Comparison of ENCODE assay signal across 1 cellular context in the genomic region with DNA sequence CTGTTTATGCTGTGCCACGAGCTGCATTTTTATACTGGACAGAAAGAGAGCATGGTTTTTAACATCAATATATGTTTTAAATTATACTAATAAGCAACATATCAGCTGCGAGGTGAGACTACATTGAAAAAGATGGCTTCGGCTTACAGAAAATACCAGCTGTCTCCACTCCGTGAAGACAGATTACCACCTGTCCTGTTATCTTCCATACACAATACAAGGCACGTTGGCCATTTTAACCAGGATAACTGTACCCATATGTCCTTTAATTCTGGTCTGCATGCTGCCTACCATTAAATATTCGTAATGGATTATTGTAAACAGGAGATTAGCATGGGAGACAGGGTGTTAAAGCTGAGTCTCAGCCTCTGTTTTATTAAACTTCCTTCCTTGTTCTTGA.
TF ChIP-seq lines count a peak whose summit lies in the region.

No MANE protein-coding gene starts in this region.

TF ChIP-seq in SK-N-SH, 30 proteins besides CTCF, POLR2A, EP300 and RAD21:
- TF ChIP-seq, protein P1, sequence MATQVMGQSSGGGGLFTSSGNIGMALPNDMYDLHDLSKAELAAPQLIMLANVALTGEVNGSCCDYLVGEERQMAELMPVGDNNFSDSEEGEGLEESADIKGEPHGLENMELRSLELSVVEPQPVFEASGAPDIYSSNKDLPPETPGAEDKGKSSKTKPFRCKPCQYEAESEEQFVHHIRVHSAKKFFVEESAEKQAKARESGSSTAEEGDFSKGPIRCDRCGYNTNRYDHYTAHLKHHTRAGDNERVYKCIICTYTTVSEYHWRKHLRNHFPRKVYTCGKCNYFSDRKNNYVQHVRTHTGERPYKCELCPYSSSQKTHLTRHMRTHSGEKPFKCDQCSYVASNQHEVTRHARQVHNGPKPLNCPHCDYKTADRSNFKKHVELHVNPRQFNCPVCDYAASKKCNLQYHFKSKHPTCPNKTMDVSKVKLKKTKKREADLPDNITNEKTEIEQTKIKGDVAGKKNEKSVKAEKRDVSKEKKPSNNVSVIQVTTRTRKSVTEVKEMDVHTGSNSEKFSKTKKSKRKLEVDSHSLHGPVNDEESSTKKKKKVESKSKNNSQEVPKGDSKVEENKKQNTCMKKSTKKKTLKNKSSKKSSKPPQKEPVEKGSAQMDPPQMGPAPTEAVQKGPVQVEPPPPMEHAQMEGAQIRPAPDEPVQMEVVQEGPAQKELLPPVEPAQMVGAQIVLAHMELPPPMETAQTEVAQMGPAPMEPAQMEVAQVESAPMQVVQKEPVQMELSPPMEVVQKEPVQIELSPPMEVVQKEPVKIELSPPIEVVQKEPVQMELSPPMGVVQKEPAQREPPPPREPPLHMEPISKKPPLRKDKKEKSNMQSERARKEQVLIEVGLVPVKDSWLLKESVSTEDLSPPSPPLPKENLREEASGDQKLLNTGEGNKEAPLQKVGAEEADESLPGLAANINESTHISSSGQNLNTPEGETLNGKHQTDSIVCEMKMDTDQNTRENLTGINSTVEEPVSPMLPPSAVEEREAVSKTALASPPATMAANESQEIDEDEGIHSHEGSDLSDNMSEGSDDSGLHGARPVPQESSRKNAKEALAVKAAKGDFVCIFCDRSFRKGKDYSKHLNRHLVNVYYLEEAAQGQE (IDR thresholded peaks at IDR 0.05; ENCODE audit: low read depth, low read length): no peak
- TF ChIP-seq, protein P2, sequence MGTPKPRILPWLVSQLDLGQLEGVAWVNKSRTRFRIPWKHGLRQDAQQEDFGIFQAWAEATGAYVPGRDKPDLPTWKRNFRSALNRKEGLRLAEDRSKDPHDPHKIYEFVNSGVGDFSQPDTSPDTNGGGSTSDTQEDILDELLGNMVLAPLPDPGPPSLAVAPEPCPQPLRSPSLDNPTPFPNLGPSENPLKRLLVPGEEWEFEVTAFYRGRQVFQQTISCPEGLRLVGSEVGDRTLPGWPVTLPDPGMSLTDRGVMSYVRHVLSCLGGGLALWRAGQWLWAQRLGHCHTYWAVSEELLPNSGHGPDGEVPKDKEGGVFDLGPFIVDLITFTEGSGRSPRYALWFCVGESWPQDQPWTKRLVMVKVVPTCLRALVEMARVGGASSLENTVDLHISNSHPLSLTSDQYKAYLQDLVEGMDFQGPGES (IDR thresholded peaks at IDR 0.05; ENCODE audit: low read depth, low read length): no peak
- no peak for TF ChIP-seq NRF1 (IDR thresholded peaks at IDR 0.05; ENCODE audit: low read depth, low read length)
- no peak for TF ChIP-seq TCF12 (IDR thresholded peaks at IDR 0.05)
- TF ChIP-seq FOSL2 (IDR thresholded peaks at IDR 0.05; ENCODE audit: borderline replicate concordance, low read depth): no peak
- TF ChIP-seq TAF1 (IDR thresholded peaks at IDR 0.05; ENCODE audit: borderline replicate concordance, low read depth, low read length): no peak
- no peak for TF ChIP-seq RFX5 (IDR thresholded peaks at IDR 0.05; ENCODE audit: low read length)
- no peak for TF ChIP-seq FOXM1 (IDR thresholded peaks at IDR 0.05; ENCODE audit: low read depth)
- no peak for TF ChIP-seq EZH2phosphoT487 (IDR thresholded peaks at IDR 0.05; ENCODE audit: borderline replicate concordance, low read depth)
- TF ChIP-seq, protein P3, sequence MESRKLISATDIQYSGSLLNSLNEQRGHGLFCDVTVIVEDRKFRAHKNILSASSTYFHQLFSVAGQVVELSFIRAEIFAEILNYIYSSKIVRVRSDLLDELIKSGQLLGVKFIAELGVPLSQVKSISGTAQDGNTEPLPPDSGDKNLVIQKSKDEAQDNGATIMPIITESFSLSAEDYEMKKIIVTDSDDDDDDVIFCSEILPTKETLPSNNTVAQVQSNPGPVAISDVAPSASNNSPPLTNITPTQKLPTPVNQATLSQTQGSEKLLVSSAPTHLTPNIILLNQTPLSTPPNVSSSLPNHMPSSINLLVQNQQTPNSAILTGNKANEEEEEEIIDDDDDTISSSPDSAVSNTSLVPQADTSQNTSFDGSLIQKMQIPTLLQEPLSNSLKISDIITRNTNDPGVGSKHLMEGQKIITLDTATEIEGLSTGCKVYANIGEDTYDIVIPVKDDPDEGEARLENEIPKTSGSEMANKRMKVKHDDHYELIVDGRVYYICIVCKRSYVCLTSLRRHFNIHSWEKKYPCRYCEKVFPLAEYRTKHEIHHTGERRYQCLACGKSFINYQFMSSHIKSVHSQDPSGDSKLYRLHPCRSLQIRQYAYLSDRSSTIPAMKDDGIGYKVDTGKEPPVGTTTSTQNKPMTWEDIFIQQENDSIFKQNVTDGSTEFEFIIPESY (IDR thresholded peaks at IDR 0.05; ENCODE audit: borderline replicate concordance, low read depth): no peak
- no peak for TF ChIP-seq TEAD4 (IDR thresholded peaks at IDR 0.05; ENCODE audit: borderline replicate concordance, insufficient read depth)
- TF ChIP-seq MEF2A (IDR thresholded peaks at IDR 0.05; ENCODE audit: borderline replicate concordance, low read depth): no peak
- no peak for TF ChIP-seq MXI1 (IDR thresholded peaks at IDR 0.05; ENCODE audit: low read depth, low read length)
- no peak for TF ChIP-seq GATA2 (CRISPR knock-in tag; IDR thresholded peaks at IDR 0.05)
- no peak for TF ChIP-seq YY1 (IDR thresholded peaks at IDR 0.05; ENCODE audit: low read depth)
- TF ChIP-seq, protein P4, sequence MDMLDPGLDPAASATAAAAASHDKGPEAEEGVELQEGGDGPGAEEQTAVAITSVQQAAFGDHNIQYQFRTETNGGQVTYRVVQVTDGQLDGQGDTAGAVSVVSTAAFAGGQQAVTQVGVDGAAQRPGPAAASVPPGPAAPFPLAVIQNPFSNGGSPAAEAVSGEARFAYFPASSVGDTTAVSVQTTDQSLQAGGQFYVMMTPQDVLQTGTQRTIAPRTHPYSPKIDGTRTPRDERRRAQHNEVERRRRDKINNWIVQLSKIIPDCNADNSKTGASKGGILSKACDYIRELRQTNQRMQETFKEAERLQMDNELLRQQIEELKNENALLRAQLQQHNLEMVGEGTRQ (IDR thresholded peaks at IDR 0.05; ENCODE audit: borderline replicate concordance, low read depth, low read length): no peak
- no peak for TF ChIP-seq GABPA (IDR thresholded peaks at IDR 0.05; ENCODE audit: low read depth)
- no peak for TF ChIP-seq RXRA (IDR thresholded peaks at IDR 0.05; ENCODE audit: borderline replicate concordance, low read depth)
- TF ChIP-seq POLR2AphosphoS5 (IDR thresholded peaks at IDR 0.05; ENCODE audit: low read depth, low read length): no peak
- TF ChIP-seq, protein P5, sequence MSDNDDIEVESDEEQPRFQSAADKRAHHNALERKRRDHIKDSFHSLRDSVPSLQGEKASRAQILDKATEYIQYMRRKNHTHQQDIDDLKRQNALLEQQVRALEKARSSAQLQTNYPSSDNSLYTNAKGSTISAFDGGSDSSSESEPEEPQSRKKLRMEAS (IDR thresholded peaks at IDR 0.05; ENCODE audit: low read depth): no peak
TF ChIP-seq in SK-N-SH: peak in this region for 0.
